9 cellular contexts compared by ENCODE assay signal in genomic region chr9:127796899-127797370, GRCh38. TPM values are rescaled to one million over a fixed set of nuclear protein-coding genes. Genes with fewer than 3 reads are reported as not detected.
DNase-seq lines count a peak whose midpoint lies in the region; ATAC-seq and TF ChIP-seq lines count a peak whose summit lies in the region.
"Had no signal": no experiment of that assay in that cellular context is flagged by ENCODE, and none has a peak within 500 bp of the region (broad histone marks: within the 10 kb centered on the region; RNA-seq: fewer than 3 reads in every experiment).

No MANE protein-coding gene starts in this region.

- no peak for DNase-seq in breast epithelium (ENCODE audit: low spot score in 2 of 2)
- no peak for DNase-seq in mammary epithelial cell
- no peak for DNase-seq in RWPE1 (ENCODE audit: low spot score)
- DNase-seq in glomerular visceral epithelial cell (ENCODE audit: extremely low spot score): peak; percentile 66
- DNase-seq in type B pancreatic cell (ENCODE audit: extremely low spot score, unreplicated experiment): no peak
- DNase-seq in NCI-H446 treated with DMSO at 0.1 percent for 48 hours (lab: John Stamatoyannopoulos, UW): no peak
- DNase-seq in superior temporal gyrus (ENCODE audit: extremely low spot score): no peak
- DNase-seq: activated CD4-positive, alpha-beta T cell treated with anti-CD3 and anti-CD28 coated beads for 48 hours had no signal

- peaks cover 2% of the 10 kb centered on the region for H3K79me2 ChIP-seq in mammary epithelial cell (ENCODE audit: insufficient read depth, low read length)

- BruUV-seq in mammary epithelial cell (replicated peaks; lab: Mats Ljungman, UMichigan): no TSS peak

- no peak overlapping the region for H3K4me2 ChIP-seq in mammary epithelial cell (ENCODE audit: insufficient read depth, low read depth, low read length)

- H3K4me1 ChIP-seq in breast epithelium (peaks cover 2 to 12% of the 10 kb centered on the region in 2 donors), mammary epithelial cell (ENCODE audit: insufficient read depth, low read length) (peaks cover 10% of the 10 kb centered on the region)

- H3K36me3 Mint-ChIP-seq in type B pancreatic cell: no peaks in the 10 kb centered on the region

- intact Hi-C loops in breast epithelium (cut with DNase I; ENCODE audit: low total_unique reads): no loop called here
- intact Hi-C loops in mammary epithelial cell (cut with micrococcal nuclease): no loop called here

- POLR2A ChIA-PET in RWPE1 (lab: Yijun Ruan, JAX; ENCODE audit: low non-redundant PET): no interaction called here

- CTCF ChIA-PET in mammary epithelial cell (lab: Charles Lee; ENCODE audit: low non-redundant PET): no interaction called here
- CTCF ChIA-PET in RWPE1 (lab: Yijun Ruan, JAX): interaction anchor here (0.6 to 2.2 kb wide), 2 partner anchors 33 to 73 kb away, joined by 3 to 9 read pairs; no protein-coding TSS in a partner anchor

- 25% methylated on average over 9 of the region's 11 CpGs for WGBS in mammary epithelial cell (ENCODE audit: low coverage, missing lambda C conversion rate)

- peaks cover 11% of the 10 kb centered on the region for H3K4me1 Mint-ChIP-seq in type B pancreatic cell (ENCODE audit: unreplicated experiment)

- H3K27ac Mint-ChIP-seq in type B pancreatic cell: peak overlapping the region; percentile 46

- dilution Hi-C loops in mammary epithelial cell (cut with HindIII; ENCODE audit: low sequenced_read_pairs): no loop called here

- H3K9me3 ChIP-seq in breast epithelium: no peaks in the 10 kb centered on the region
- H3K9me3 ChIP-seq in mammary epithelial cell (replicated peaks; ENCODE audit: insufficient read depth, low read length): no peaks in the 10 kb centered on the region

- H4K20me1 ChIP-seq in mammary epithelial cell (ENCODE audit: insufficient read depth, low read length): peaks cover 3% of the 10 kb centered on the region

- H3K9me3 Mint-ChIP-seq in type B pancreatic cell: no peaks in the 10 kb centered on the region

- no peak for TF ChIP-seq CTCF in breast epithelium (IDR thresholded peaks at IDR 0.05)
- TF ChIP-seq CTCF in mammary epithelial cell (conservative IDR thresholded peaks at IDR 0.05 in 1 of 2, IDR thresholded peaks at IDR 0.05 in 1 of 2; ENCODE audit: extremely low read depth in 1 of 2, insufficient read depth in 1 of 2, low read depth in 1 of 2, low read length in 2 of 2): no peak
- no peak for TF ChIP-seq CTCF in RWPE1 (conservative IDR thresholded peaks at IDR 0.05; ENCODE audit: low read depth)
- no peak for TF ChIP-seq CTCF in type B pancreatic cell (conservative IDR thresholded peaks at IDR 0.05)

- H3K9ac ChIP-seq in mammary epithelial cell (ENCODE audit: insufficient read depth, low read length): no peak overlapping the region

- no peak for TF ChIP-seq POLR2A in breast epithelium (IDR thresholded peaks at IDR 0.05)

- H3K4me3 ChIP-seq in breast epithelium (no peak overlapping the region), mammary epithelial cell (replicated peaks in 1 of 3; ENCODE audit: insufficient read depth in 1 of 3, low read depth in 2 of 3, low read length in 3 of 3) (no peak overlapping the region)

- H3K27ac ChIP-seq in breast epithelium: peak overlapping the region; percentile 45 to 61
- no peak overlapping the region for H3K27ac ChIP-seq in mammary epithelial cell (ENCODE audit: insufficient read depth, low read depth, low read length)
- H3K27ac ChIP-seq in RWPE1: peak overlapping the region; percentile 72

- H2AFZ ChIP-seq in mammary epithelial cell (ENCODE audit: low read depth, low read length): no peak overlapping the region

- in situ Hi-C loops in mammary epithelial cell (cut with MboI; ENCODE audit: low sequenced_read_pairs in 2 of 2): no loop called here

- H3K27me3 Mint-ChIP-seq in type B pancreatic cell: no peaks in the 10 kb centered on the region

- no peaks in the 10 kb centered on the region for H3K27me3 ChIP-seq in breast epithelium
- no peaks in the 10 kb centered on the region for H3K27me3 ChIP-seq in mammary epithelial cell (ENCODE audit: insufficient read depth, low read length)

- no peak for ATAC-seq in GM21529 (IDR thresholded peaks at IDR 0.05; ENCODE audit: unreplicated experiment)

- H3K36me3 ChIP-seq in breast epithelium: no peaks in the 10 kb centered on the region
- peaks cover 5% of the 10 kb centered on the region for H3K36me3 ChIP-seq in mammary epithelial cell (ENCODE audit: insufficient read depth, low read length)

- H3K4me3 Mint-ChIP-seq in type B pancreatic cell: peak overlapping the region; percentile 48

RNA-seq across cellular contexts. Expression of gene FPGS, which starts 5.7 kb away (rescaled TPM):
- total RNA-seq in breast epithelium (100 to 1,000 TPM in 1 of 3 donors, 10 to 100 TPM in 2; 56.3 to 108 (median 78.6) TPM), mammary epithelial cell (10 to 100 TPM; 59.5 to 85.8 TPM), type B pancreatic cell (ENCODE audit: low replicate concordance) (18.7 and 42.4 TPM in 2 replicates)
- 56.0 TPM for polyA plus RNA-seq in mammary epithelial cell
- polyA minus RNA-seq in mammary epithelial cell: 43.0 TPM

RNA-seq across cellular contexts. Expression of gene CDK9, which starts 11.1 kb away (rescaled TPM):
- total RNA-seq in breast epithelium (10 to 100 TPM; 60.0 to 70.4 (median 63.9) TPM), mammary epithelial cell (10 to 100 TPM; 63.5 to 71.6 TPM), type B pancreatic cell (ENCODE audit: low replicate concordance) (65.8 and 77.3 TPM in 2 replicates)
- 73.8 TPM for polyA plus RNA-seq in mammary epithelial cell
- 66.3 TPM for polyA minus RNA-seq in mammary epithelial cell

RNA-seq across cellular contexts. Expression of gene SH2D3C, which starts 18.5 kb away (rescaled TPM):
- 10 to 100 TPM in 1 of 3 donors, 1 to 10 TPM in 2; 6.0 to 15.4 (median 6.9) TPM for total RNA-seq in breast epithelium
- under 1 TPM; under 0.01 to 0.19 TPM for total RNA-seq in mammary epithelial cell
- 0.08 TPM for polyA plus RNA-seq in mammary epithelial cell
- not detected for polyA minus RNA-seq in mammary epithelial cell
- total RNA-seq in type B pancreatic cell (ENCODE audit: low replicate concordance): 1.6 and 7.1 TPM in 2 replicates

RNA-seq across cellular contexts. Expression of gene ENG, which starts 57.5 kb away (rescaled TPM):
- total RNA-seq in breast epithelium: 10 to 100 TPM; 21.5 to 50.8 (median 30.9) TPM
- total RNA-seq in mammary epithelial cell: 10 to 100 TPM in 1 of 2 donors, 1 to 10 TPM in 1; 4.0 to 32.2 TPM
- 15.1 TPM for polyA plus RNA-seq in mammary epithelial cell
- 29.8 TPM for polyA minus RNA-seq in mammary epithelial cell
- 0.86 and 1.6 TPM in 2 replicates for total RNA-seq in type B pancreatic cell (ENCODE audit: low replicate concordance)
